Comparison of ENCODE assay signal across 13 cellular contexts in the genomic region with DNA sequence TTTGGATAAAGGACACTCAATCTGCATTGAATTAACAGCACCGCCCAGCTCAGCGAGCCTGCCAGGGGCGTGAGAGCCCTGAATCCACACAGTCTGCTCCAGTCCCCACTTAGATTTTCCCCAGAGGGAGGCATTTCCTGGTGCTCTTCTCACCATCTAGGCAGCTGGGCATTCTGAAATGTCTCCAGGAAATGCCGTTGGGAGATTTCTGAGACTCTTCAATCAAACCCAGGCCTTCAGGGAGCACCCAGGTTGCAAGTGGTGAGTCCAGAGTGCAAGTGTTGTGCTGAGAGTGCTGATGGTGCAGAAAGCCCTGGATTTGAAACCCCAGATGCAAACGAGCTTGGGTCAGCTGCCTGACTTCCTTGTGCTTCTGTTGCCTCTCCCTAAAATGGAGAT. TPM values are rescaled to one million over a fixed set of nuclear protein-coding genes. Genes with fewer than 3 reads are reported as not detected.
DNase-seq lines count a peak whose midpoint lies in the region; ATAC-seq and TF ChIP-seq lines count a peak whose summit lies in the region.
"Had no signal": no experiment of that assay in that cellular context is flagged by ENCODE, and none has a peak within 500 bp of the region (broad histone marks: within the 10 kb centered on the region; RNA-seq: fewer than 3 reads in every experiment).

No MANE protein-coding gene starts in this region.

- TF ChIP-seq POLR2A in gastroesophageal sphincter (IDR thresholded peaks at IDR 0.05): no peak

- peaks cover 6% of the 10 kb centered on the region; the same call in 1 of the 2 replicates for H3K4me1 ChIP-seq in MM.1S (ENCODE audit: low read length)
- no peaks in the 10 kb centered on the region for H3K4me1 ChIP-seq in gastroesophageal sphincter
- H3K4me1 ChIP-seq in psoas muscle: peaks cover 6% of the 10 kb centered on the region
- H3K4me1 ChIP-seq: HAP-1 had no signal

- no peaks in the 10 kb centered on the region for H3K27me3 ChIP-seq in MM.1S (replicated peaks; ENCODE audit: insufficient read depth, low read length)
- H3K27me3 ChIP-seq in gastroesophageal sphincter: peaks cover 6% of the 10 kb centered on the region
- H3K27me3 ChIP-seq in psoas muscle (ENCODE audit: insufficient read depth in 3 of 3, low read length in 2 of 3): no peaks in the 10 kb centered on the region

- TF ChIP-seq CTCF in MM.1S (IDR thresholded peaks at IDR 0.05; ENCODE audit: low read length) (no peak), gastroesophageal sphincter (IDR thresholded peaks at IDR 0.05) (no peak), psoas muscle (IDR thresholded peaks at IDR 0.05) (no peak)

- peaks cover 6% of the 10 kb centered on the region for H3F3A ChIP-seq in MM.1S (ENCODE audit: insufficient read depth, low read length)

- DNase-seq in EH (ENCODE audit: low read depth): peak; percentile 13
- peak; percentile 85 for DNase-seq in MM.1S
- no peak for DNase-seq in psoas muscle
- DNase-seq in DMS79 (lab: John Stamatoyannopoulos, UW): no peak
- no peak for DNase-seq in stimulated activated CD4-positive, alpha-beta T cell treated with anti-CD3 and anti-CD28 coated beads, Interleukin-4, amount 100 ng/mL, for 24 hours
- DNase-seq in GF-D8 (lab: John Stamatoyannopoulos, UW): no peak
- DNase-seq: NCI-H524 treated with DMSO at 0.1 percent for 48 hours, T1000 had no signal

- H3K9ac ChIP-seq in MM.1S (ENCODE audit: low read length): no peak overlapping the region

- H3K27ac ChIP-seq in MM.1S (ENCODE audit: low read length) (peak overlapping the region; percentile 26; the same call in 1 of the 2 replicates), gastroesophageal sphincter (no peak overlapping the region), psoas muscle (no peak overlapping the region)

- H3K9me3 ChIP-seq in MM.1S (replicated peaks; ENCODE audit: insufficient read depth, low read length) (no peaks in the 10 kb centered on the region), gastroesophageal sphincter (peaks cover 0 to 6% (median 0%) of the 10 kb centered on the region in 3 donors), psoas muscle (no peaks in the 10 kb centered on the region)
- H3K9me3 ChIP-seq: HAP-1 had no signal

- H3K36me3 ChIP-seq in MM.1S (replicated peaks; ENCODE audit: insufficient read depth, low read length): no peaks in the 10 kb centered on the region
- no peaks in the 10 kb centered on the region for H3K36me3 ChIP-seq in gastroesophageal sphincter
- no peaks in the 10 kb centered on the region for H3K36me3 ChIP-seq in psoas muscle (ENCODE audit: insufficient read depth in 1 of 2, low read depth in 1 of 2)
- H3K36me3 ChIP-seq: HAP-1 had no signal

- 54% methylated on average over 3 of the region's 5 CpGs; no CpG with 5 or more reads in 1 of the 2 donors for WGBS in gastroesophageal sphincter (ENCODE audit: low coverage in 1 of 2), 2 donors
- 57 to 66% (median 61%) methylated on average over 5 of the region's 5 CpGs for WGBS in psoas muscle, 3 donors

- no peaks in the 10 kb centered on the region for H3K79me2 ChIP-seq in MM.1S (ENCODE audit: low read length)

- no peak overlapping the region for H2AFZ ChIP-seq in MM.1S (ENCODE audit: low read length)

- no peak for TF ChIP-seq EP300 in gastroesophageal sphincter (IDR thresholded peaks at IDR 0.05)

- ATAC-seq in gastroesophageal sphincter: peak; percentile 61
- peak in 3 of 4 donors; percentile 9 to 66 (median 48) for ATAC-seq in psoas muscle

- H3K4me3 ChIP-seq in MM.1S (ENCODE audit: low read length): no peak overlapping the region; the same call in 1 of the 2 replicates
- H3K4me3 ChIP-seq in gastroesophageal sphincter: no peak overlapping the region
- no peak overlapping the region for H3K4me3 ChIP-seq in psoas muscle
- H3K4me3 ChIP-seq: HAP-1 had no signal

- peak overlapping the region; percentile 28; the same call in 1 of the 2 replicates for H3K4me2 ChIP-seq in MM.1S (ENCODE audit: low read depth, low read length)

- H3K9me2 ChIP-seq in MM.1S (replicated peaks; ENCODE audit: insufficient read depth, low read length): no peaks in the 10 kb centered on the region

- no peaks in the 10 kb centered on the region for H4K20me1 ChIP-seq in MM.1S (ENCODE audit: insufficient read depth, low read length)

- intact Hi-C loops in psoas muscle (cut with DNase I): loop anchor here in 1 of 2 donors (5.0 kb wide), 1 partner anchor 69 kb away; no protein-coding TSS in a partner anchor

RNA-seq across cellular contexts. Expression of a gene that starts 23.4 kb away (rescaled TPM):
- total RNA-seq in gastroesophageal sphincter (1 to 10 TPM in 3 of 4 donors, not detected in 1; 3.0 to 8.1 (median 5.2) TPM), psoas muscle (1 to 10 TPM in 3 of 4 donors, under 1 TPM in 1; 0.96 to 3.9 (median 1.4) TPM)
- under 1 TPM; 0.60 to 0.96 (median 0.90) TPM for polyA plus RNA-seq in psoas muscle
- total RNA-seq: activated CD4-positive, alpha-beta memory T cell treated with anti-CD3 and anti-CD28 coated beads for 36 hours; CD4-positive, CD25-positive, alpha-beta regulatory T cell; M059J had no signal

RNA-seq across cellular contexts. Expression of a gene that starts 41.4 kb away (rescaled TPM):
- total RNA-seq in gastroesophageal sphincter (100 to 1,000 TPM in 1 of 4 donors, 10 to 100 TPM in 3; 43.0 to 101 (median 80.9) TPM), psoas muscle (10 to 100 TPM; 50.6 to 88.7 (median 53.4) TPM)
- 100 to 1,000 TPM; 198 to 264 (median 199) TPM for polyA plus RNA-seq in psoas muscle

RNA-seq across cellular contexts. Expression of a gene that starts 41.6 kb away (rescaled TPM):
- 10 to 100 TPM in 2 of 4 donors, 1 to 10 TPM in 2; 9.2 to 17.3 (median 11.9) TPM for total RNA-seq in gastroesophageal sphincter
- total RNA-seq in psoas muscle: 1 to 10 TPM; 4.1 to 7.2 (median 6.0) TPM
- polyA plus RNA-seq in psoas muscle: 1 to 10 TPM; 6.1 to 9.3 (median 7.9) TPM

Comparison
In these comparisons a context has a peak if more than half of its experiments do, and no peak if none do; other contexts are left out.
1. DNase-seq: peak in EH (single experiment) and MM.1S (single experiment); none in psoas muscle (0 of 2), DMS79 (single experiment), stimulated activated CD4-positive, alpha-beta T cell treated with anti-CD3 and anti-CD28 coated beads, Interleukin-4, amount 100 ng/mL, for 24 hours (single experiment) and GF-D8 (single experiment).